Comparison of ENCODE assay signal across 24 cellular contexts in genomic region chr14:77786148-77786547, GRCh38.
"Had no signal": no experiment of that assay in that cellular context is flagged by ENCODE, and none has a peak within 500 bp of the region (broad histone marks: within the 10 kb centered on the region; RNA-seq: fewer than 3 reads in every experiment).

No MANE protein-coding gene starts in this region.

- H3K4me1 ChIP-seq: colonic mucosa, sigmoid colon, testis, transverse colon had no signal

- DNase-seq: colonic mucosa; dermis blood vessel endothelial cell; effector CD4-positive, alpha-beta T cell; endodermal cell; erythroblast; foreskin keratinocyte; immature natural killer cell; kidney; left cardiac atrium; left ventricle myocardium superior; mesenchymal stem cell; midbrain; sigmoid colon; stimulated activated CD4-positive, alpha-beta T cell treated with anti-CD3 and anti-CD28 coated beads, Interleukin-2, amount 100 ng/mL, for 24 hours; stimulated activated CD4-positive, alpha-beta T cell treated with anti-CD3 and anti-CD28 coated beads, Interleukin-4, amount 100 ng/mL, for 4 hours; stimulated activated naive B cell treated with anti-CD40 and anti-IgM and Interleukin-4, amounts not matched to agents 10 μg/mL and 1 μg/mL and 100 μg/mL, for 72 hours; stimulated activated naive CD8-positive, alpha-beta T cell treated with anti-CD3 and anti-CD28 coated beads, Interleukin-15, amount 100 ng/mL, for 72 hours; testis; transverse colon had no signal

- H3K36me3 Mint-ChIP-seq: immature natural killer cell; natural killer cell treated with Interleukin-12 subunit alpha and Interleukin-12 subunit beta and Interleukin-15 and Interleukin-18, amount 100 ng/mL, for 72 hours; stimulated activated naive B cell treated with anti-CD40 and anti-IgM and Interleukin-4, amounts not matched to agents 10 μg/mL and 1 μg/mL and 100 μg/mL, for 72 hours had no signal

- H3K27me3 Mint-ChIP-seq: stimulated activated naive CD8-positive, alpha-beta T cell treated with anti-CD3 and anti-CD28 coated beads, Interleukin-15, amount 100 ng/mL, for 72 hours had no signal

- H3K27ac Mint-ChIP-seq: endodermal cell; immature natural killer cell; natural killer cell treated with Interleukin-12 subunit alpha and Interleukin-12 subunit beta and Interleukin-15 and Interleukin-18, amount 100 ng/mL, for 72 hours; stimulated activated naive B cell treated with anti-CD40 and anti-IgM and Interleukin-4, amounts not matched to agents 10 μg/mL and 1 μg/mL and 100 μg/mL, for 72 hours had no signal

- H3K27me3 ChIP-seq: colonic mucosa, foreskin keratinocyte, neutrophil, sigmoid colon, testis, transverse colon had no signal

- H3K4me1 Mint-ChIP-seq: endodermal cell; immature natural killer cell; stimulated activated naive B cell treated with anti-CD40 and anti-IgM and Interleukin-4, amounts not matched to agents 10 μg/mL and 1 μg/mL and 100 μg/mL, for 72 hours had no signal

- H3K4me3 Mint-ChIP-seq: endodermal cell; immature natural killer cell; natural killer cell treated with Interleukin-12 subunit alpha and Interleukin-12 subunit beta and Interleukin-15 and Interleukin-18, amount 100 ng/mL, for 72 hours; stimulated activated naive B cell treated with anti-CD40 and anti-IgM and Interleukin-4, amounts not matched to agents 10 μg/mL and 1 μg/mL and 100 μg/mL, for 72 hours; stimulated activated naive CD8-positive, alpha-beta T cell treated with anti-CD3 and anti-CD28 coated beads, Interleukin-15, amount 100 ng/mL, for 72 hours had no signal

- H3K9me3 Mint-ChIP-seq: endodermal cell; immature natural killer cell; natural killer cell treated with Interleukin-12 subunit alpha and Interleukin-12 subunit beta and Interleukin-15 and Interleukin-18, amount 100 ng/mL, for 72 hours; stimulated activated naive B cell treated with anti-CD40 and anti-IgM and Interleukin-4, amounts not matched to agents 10 μg/mL and 1 μg/mL and 100 μg/mL, for 72 hours; stimulated activated naive CD8-positive, alpha-beta T cell treated with anti-CD3 and anti-CD28 coated beads, Interleukin-15, amount 100 ng/mL, for 72 hours had no signal

- FAIRE-seq: endothelial cell of umbilical vein, kidney had no signal

- H3K36me3 ChIP-seq: colonic mucosa, neutrophil, sigmoid colon, transverse colon had no signal

- H3K4me3 ChIP-seq: colonic mucosa, lung, sigmoid colon, skin epidermis, testis, transverse colon had no signal

- H3K27ac ChIP-seq: colonic mucosa, foreskin keratinocyte, neutrophil, sigmoid colon, skin epidermis, testis, transverse colon had no signal

- H3K9me3 ChIP-seq: colonic mucosa, neutrophil, sigmoid colon, testis, transverse colon had no signal

- ATAC-seq: foreskin keratinocyte; left cardiac atrium; left ventricle myocardium superior; natural killer cell treated with Interleukin-12 subunit alpha and Interleukin-12 subunit beta and Interleukin-15 and Interleukin-18, amount 100 ng/mL, for 72 hours; stimulated activated naive B cell treated with anti-CD40 and anti-IgM and Interleukin-4, amounts not matched to agents 10 μg/mL and 1 μg/mL and 100 μg/mL, for 72 hours; stimulated activated naive CD8-positive, alpha-beta T cell treated with anti-CD3 and anti-CD28 coated beads, Interleukin-15, amount 100 ng/mL, for 72 hours had no signal
